8 cellular contexts compared by ENCODE assay signal in the genomic region with DNA sequence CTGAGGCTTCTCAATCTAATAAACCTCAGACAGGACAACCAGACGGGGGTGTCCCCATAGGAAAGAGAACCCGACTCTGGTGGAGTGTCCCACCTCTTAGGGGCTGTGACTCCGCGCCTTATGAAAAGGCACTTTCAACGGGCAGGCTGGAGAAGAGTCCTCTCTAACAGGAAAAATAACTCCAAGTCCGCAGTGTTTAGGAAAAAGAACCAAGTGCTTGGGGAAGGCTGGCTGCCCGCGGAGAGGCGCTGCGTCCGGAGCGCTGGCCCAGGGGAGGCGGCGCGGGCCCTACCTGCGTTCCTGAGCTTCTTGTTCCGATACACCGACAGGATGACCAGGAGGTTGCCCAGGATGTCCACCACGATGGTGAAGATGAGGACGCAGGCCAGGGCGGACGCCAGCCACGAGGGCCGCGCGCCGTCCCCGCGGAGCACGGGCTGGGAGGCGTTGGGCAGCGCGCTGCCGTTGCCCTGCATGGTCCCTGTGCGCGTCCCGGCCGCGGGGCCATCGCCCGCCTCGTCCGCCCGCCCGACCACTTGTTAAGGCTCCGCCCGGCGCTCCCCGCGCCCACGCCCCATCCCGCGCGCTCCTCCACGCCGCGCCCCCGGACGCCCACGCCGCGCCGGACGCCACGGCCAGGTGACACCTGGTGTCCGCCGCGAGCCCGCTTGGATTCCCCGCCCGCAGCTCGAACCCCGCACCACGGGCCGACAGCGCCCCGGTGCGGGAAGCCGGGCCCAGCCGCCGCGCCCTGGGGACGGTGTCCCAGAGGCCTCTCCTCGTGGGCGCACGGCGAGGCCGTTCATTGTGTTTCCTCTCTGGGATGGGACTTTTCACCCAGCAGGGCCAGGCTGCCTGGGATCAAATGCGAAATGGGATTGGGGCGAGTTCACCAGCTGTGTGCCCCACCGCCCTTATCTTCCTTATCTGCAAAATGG. TPM values are rescaled to one million over a fixed set of nuclear protein-coding genes. Genes with fewer than 3 reads are reported as not detected.
DNase-seq lines count a peak whose midpoint lies in the region; TF ChIP-seq lines count a peak whose summit lies in the region.

Gene MTNR1A (minus strand): TSS at position 678 of the 938 bp plus-strand sequence. CDS start 202 bp downstream, at position 476.

- peak; percentile 57 for DNase-seq in D341Med (ENCODE audit: low spot score)
- DNase-seq in NCI-H526 treated with DMSO at 0.1 percent for 48 hours (lab: John Stamatoyannopoulos, UW): peak; percentile 47
- peak; percentile 14 to 17 for DNase-seq in fibroblast of lung (ENCODE audit: low read depth in 2 of 2)
- peak; percentile 83 for DNase-seq in osteocyte (ENCODE audit: extremely low spot score, unreplicated experiment)
- no peak for DNase-seq in A172 (ENCODE audit: low spot score)
- DNase-seq in activated CD4-positive, alpha-beta T cell treated with anti-CD3 and anti-CD28 coated beads, Interleukin-2, amount 10 ng/mL, durations not matched to agents 7 days and 5 days: no peak
- DNase-seq in activated CD4-positive, CD25-positive, alpha-beta regulatory T cell (lab: John Stamatoyannopoulos, UW): no peak
- no peak for DNase-seq in NCI-H2171 (lab: John Stamatoyannopoulos, UW)

- no peaks in the 10 kb centered on the region for H3K36me3 ChIP-seq in fibroblast of lung (ENCODE audit: control insufficient read depth, insufficient read depth, low read length)

- no peak within 1 kb of the TSS for H3K9ac ChIP-seq in fibroblast of lung (ENCODE audit: insufficient read depth, low read length)

- H3K27ac Mint-ChIP-seq in osteocyte (ENCODE audit: unreplicated experiment): no peak within 1 kb of the TSS
- no peak within 1 kb of the TSS for H3K27ac Mint-ChIP-seq in activated CD4-positive, alpha-beta T cell treated with anti-CD3 and anti-CD28 coated beads, Interleukin-2, amount 10 ng/mL, durations not matched to agents 7 days and 5 days

- POLR2A ChIA-PET in activated CD4-positive, alpha-beta T cell treated with anti-CD3 and anti-CD28 coated beads, Interleukin-2, amount 10 ng/mL, durations not matched to agents 7 days and 5 days (lab: Charles Lee): no interaction called here

- H4K20me1 ChIP-seq in fibroblast of lung (ENCODE audit: control insufficient read depth, extremely low read depth, insufficient read depth, low read length): no peaks in the 10 kb centered on the region

- peak within 1 kb of the TSS; percentile 18 for H3K4me2 ChIP-seq in fibroblast of lung (ENCODE audit: extremely low read depth, insufficient read depth, low read length)

- peak within 1 kb of the TSS; percentile 67 for H3K4me3 Mint-ChIP-seq in osteocyte (ENCODE audit: unreplicated experiment)
- no peak within 1 kb of the TSS for H3K4me3 Mint-ChIP-seq in activated CD4-positive, alpha-beta T cell treated with anti-CD3 and anti-CD28 coated beads, Interleukin-2, amount 10 ng/mL, durations not matched to agents 7 days and 5 days

- no peak within 1 kb of the TSS for H3K27ac ChIP-seq in fibroblast of lung (ENCODE audit: insufficient read depth, low read length)

- peak within 1 kb of the TSS in 3 of 4 experiments; percentile 27 to 45 (median 34) for H3K4me3 ChIP-seq in fibroblast of lung (replicated peaks in 1 of 4; ENCODE audit: control extremely low read depth in 1 of 4, insufficient read depth in 1 of 4, low read depth in 3 of 4, low read length in 4 of 4)

- no peaks in the 10 kb centered on the region for H3K27me3 ChIP-seq in fibroblast of lung (ENCODE audit: control insufficient read depth, insufficient read depth, low read length)

- H3K9me3 ChIP-seq in fibroblast of lung (ENCODE audit: control insufficient read depth, insufficient read depth, low read depth, low read length): no peaks in the 10 kb centered on the region

- no peak within 1 kb of the TSS for H2AFZ ChIP-seq in fibroblast of lung (ENCODE audit: low read length)

- peaks cover 48% of the 10 kb centered on the region for H3K27me3 Mint-ChIP-seq in osteocyte (ENCODE audit: unreplicated experiment)
- H3K27me3 Mint-ChIP-seq in activated CD4-positive, alpha-beta T cell treated with anti-CD3 and anti-CD28 coated beads, Interleukin-2, amount 10 ng/mL, durations not matched to agents 7 days and 5 days: peaks cover 17% of the 10 kb centered on the region

- no peaks in the 10 kb centered on the region for H3K79me2 ChIP-seq in fibroblast of lung (ENCODE audit: control insufficient read depth, insufficient read depth, low read length)

- no peaks in the 10 kb centered on the region for H3K4me1 ChIP-seq in fibroblast of lung (ENCODE audit: control insufficient read depth, extremely low read depth, insufficient read depth, low read length)

- TF ChIP-seq CTCF in fibroblast of lung (conservative IDR thresholded peaks at IDR 0.05 in 1 of 2, IDR thresholded peaks at IDR 0.05 in 1 of 2; ENCODE audit: low read depth in 1 of 2, low read length in 2 of 2) (no peak), osteocyte (IDR thresholded peaks at IDR 0.05) (peak; percentile 35)

- H3K36me3 Mint-ChIP-seq in osteocyte (ENCODE audit: unreplicated experiment): no peaks in the 10 kb centered on the region
- H3K36me3 Mint-ChIP-seq in activated CD4-positive, alpha-beta T cell treated with anti-CD3 and anti-CD28 coated beads, Interleukin-2, amount 10 ng/mL, durations not matched to agents 7 days and 5 days (ENCODE audit: low read depth): peaks cover 2% of the 10 kb centered on the region

- peaks cover 6% of the 10 kb centered on the region for H3K9me3 Mint-ChIP-seq in osteocyte (ENCODE audit: unreplicated experiment)
- no peaks in the 10 kb centered on the region for H3K9me3 Mint-ChIP-seq in activated CD4-positive, alpha-beta T cell treated with anti-CD3 and anti-CD28 coated beads, Interleukin-2, amount 10 ng/mL, durations not matched to agents 7 days and 5 days

- peaks cover 28% of the 10 kb centered on the region for H3K4me1 Mint-ChIP-seq in osteocyte (ENCODE audit: unreplicated experiment)
- H3K4me1 Mint-ChIP-seq in activated CD4-positive, alpha-beta T cell treated with anti-CD3 and anti-CD28 coated beads, Interleukin-2, amount 10 ng/mL, durations not matched to agents 7 days and 5 days: no peaks in the 10 kb centered on the region

- CTCF ChIA-PET in activated CD4-positive, alpha-beta T cell treated with anti-CD3 and anti-CD28 coated beads, Interleukin-2, amount 10 ng/mL, durations not matched to agents 7 days and 5 days (lab: Charles Lee): no interaction called here

RNA-seq across cellular contexts. Expression of gene MTNR1A, which starts in this region (rescaled TPM):
- not detected in 2 replicates for total RNA-seq in fibroblast of lung
- 0.14 TPM in 1 of 2 replicates, not detected in the other for polyA plus RNA-seq in fibroblast of lung
- polyA plus RNA-seq in fibroblast of lung (2012): not detected in 2 replicates
- polyA minus RNA-seq in fibroblast of lung (ENCODE audit: low replicate concordance): not detected in 2 replicates
- not detected in 2 replicates for total RNA-seq in osteocyte
- not detected in 2 replicates for total RNA-seq in A172 (2014; rRNA removed; shearing (Covaris generic))
- total RNA-seq in activated CD4-positive, alpha-beta T cell treated with anti-CD3 and anti-CD28 coated beads, Interleukin-2, amount 10 ng/mL, durations not matched to agents 7 days and 5 days: not detected

Comparison
In these comparisons a context has a peak if more than half of its experiments do, and no peak if none do; other contexts are left out.
1. Peak in DNase-seq, H3K4me3 ChIP-seq and H3K4me2 ChIP-seq in fibroblast of lung; RNA of the gene not detected or under 1 TPM.
2. Peak in DNase-seq in osteocyte; RNA of the gene not detected or under 1 TPM.
3. DNase-seq: peak in D341Med (single experiment) and NCI-H526 treated with DMSO at 0.1 percent for 48 hours (single experiment); none in A172 (single experiment), activated CD4-positive, alpha-beta T cell treated with anti-CD3 and anti-CD28 coated beads, Interleukin-2, amount 10 ng/mL, durations not matched to agents 7 days and 5 days (single experiment), activated CD4-positive, CD25-positive, alpha-beta regulatory T cell (0 of 4) and NCI-H2171 (single experiment).